ENCODE assay signal across 9 cellular contexts in genomic region chr10:22437620-22438588, GRCh38.
DNase-seq lines count a peak whose midpoint lies in the region; ATAC-seq and TF ChIP-seq lines count a peak whose summit lies in the region.
"Had no signal": no experiment of that assay in that cellular context is flagged by ENCODE, and none has a peak within 500 bp of the region (broad histone marks: within the 10 kb centered on the region; RNA-seq: fewer than 3 reads in every experiment).

No MANE protein-coding gene starts in this region.

- H3K9me3 Mint-ChIP-seq in Caco-2 (ENCODE audit: unreplicated experiment): no peaks in the 10 kb centered on the region
- H3K9me3 Mint-ChIP-seq in activated T-helper 1 cell treated with anti-CD3 and anti-CD28 coated beads, Interleukin-12 subunit alpha, Interleukin-12 subunit beta, Interleukin-2, Interleukin-4 antibody, amounts not matched to agents 30 ng/mL and 10 ng/mL and 1 ng/mL, durations not matched to agents 14 hours and 24 hours and 36 hours: no peaks in the 10 kb centered on the region
- H3K9me3 Mint-ChIP-seq in glutamatergic neuron (ENCODE audit: unreplicated experiment): peaks cover 8% of the 10 kb centered on the region
- no peaks in the 10 kb centered on the region for H3K9me3 Mint-ChIP-seq in progenitor cell of endocrine pancreas (ENCODE audit: low read depth)

- CTCF ChIA-PET in Caco-2 (lab: Charles Lee): interaction anchor here (0.6 kb wide), 2 partner anchors 11 to 17 kb away, joined by 3 to 6 read pairs; no protein-coding TSS in a partner anchor

- ATAC-seq in GM19438 (IDR thresholded peaks at IDR 0.05; ENCODE audit: low read depth, unreplicated experiment) (peak; percentile 21), HG03457 (IDR thresholded peaks at IDR 0.05; ENCODE audit: unreplicated experiment) (peak; percentile 12)

- intact Hi-C loops in Caco-2 (cut with micrococcal nuclease; ENCODE audit: unreplicated experiment): loop anchor here (1.0 to 10.0 kb wide), 5 partner anchors 9 to 547 kb away; partner anchors contain the start of gene DNAJC1
- intact Hi-C loops in activated T-helper 1 cell treated with anti-CD3 and anti-CD28 coated beads, Interleukin-12 subunit alpha, Interleukin-12 subunit beta, Interleukin-2, Interleukin-4 antibody, amounts not matched to agents 30 ng/mL and 10 ng/mL and 1 ng/mL, durations not matched to agents 14 hours and 24 hours and 36 hours (cut with micrococcal nuclease): loop anchor here (1.0 to 10.0 kb wide), 13 partner anchors 37 to 941 kb away; partner anchors contain the start of genes MLLT10, MSRB2 and PIP4K2A

- POLR2A ChIA-PET in Caco-2 (lab: Charles Lee): interaction anchor here (0.5 to 2.1 kb wide), 4 partner anchors 9 to 122 kb away, joined by 4 to 12 read pairs (median 8); partner anchors contain the start of gene COMMD3

- H3K36me3 Mint-ChIP-seq in Caco-2 (ENCODE audit: insufficient read depth, unreplicated experiment): peaks cover 7% of the 10 kb centered on the region
- peaks cover 3% of the 10 kb centered on the region for H3K36me3 Mint-ChIP-seq in activated T-helper 1 cell treated with anti-CD3 and anti-CD28 coated beads, Interleukin-12 subunit alpha, Interleukin-12 subunit beta, Interleukin-2, Interleukin-4 antibody, amounts not matched to agents 30 ng/mL and 10 ng/mL and 1 ng/mL, durations not matched to agents 14 hours and 24 hours and 36 hours (ENCODE audit: low read depth)
- no peaks in the 10 kb centered on the region for H3K36me3 Mint-ChIP-seq in glutamatergic neuron (ENCODE audit: unreplicated experiment)
- no peaks in the 10 kb centered on the region for H3K36me3 Mint-ChIP-seq in progenitor cell of endocrine pancreas (ENCODE audit: insufficient read depth)

- H3K4me3 Mint-ChIP-seq in Caco-2 (ENCODE audit: unreplicated experiment) (peak overlapping the region; percentile 92), glutamatergic neuron (ENCODE audit: unreplicated experiment) (peak overlapping the region; percentile 94), progenitor cell of endocrine pancreas (ENCODE audit: low read depth) (peak overlapping the region; percentile 91)
- peak overlapping the region; percentile 91 for H3K4me3 Mint-ChIP-seq in activated T-helper 1 cell treated with anti-CD3 and anti-CD28 coated beads, Interleukin-12 subunit alpha, Interleukin-12 subunit beta, Interleukin-2, Interleukin-4 antibody, amounts not matched to agents 30 ng/mL and 10 ng/mL and 1 ng/mL, durations not matched to agents 14 hours and 24 hours and 36 hours

- H3K27me3 Mint-ChIP-seq in Caco-2 (ENCODE audit: insufficient read depth, unreplicated experiment) (no peaks in the 10 kb centered on the region), glutamatergic neuron (ENCODE audit: unreplicated experiment) (peaks cover 6% of the 10 kb centered on the region), progenitor cell of endocrine pancreas (no peaks in the 10 kb centered on the region)
- H3K27me3 Mint-ChIP-seq in activated T-helper 1 cell treated with anti-CD3 and anti-CD28 coated beads, Interleukin-12 subunit alpha, Interleukin-12 subunit beta, Interleukin-2, Interleukin-4 antibody, amounts not matched to agents 30 ng/mL and 10 ng/mL and 1 ng/mL, durations not matched to agents 14 hours and 24 hours and 36 hours (ENCODE audit: insufficient read depth): peaks cover 15% of the 10 kb centered on the region

- no peaks in the 10 kb centered on the region for H3K9me3 ChIP-seq in Caco-2

- peaks cover 70% of the 10 kb centered on the region for H3K4me1 Mint-ChIP-seq in Caco-2 (ENCODE audit: low read depth, unreplicated experiment)
- H3K4me1 Mint-ChIP-seq in activated T-helper 1 cell treated with anti-CD3 and anti-CD28 coated beads, Interleukin-12 subunit alpha, Interleukin-12 subunit beta, Interleukin-2, Interleukin-4 antibody, amounts not matched to agents 30 ng/mL and 10 ng/mL and 1 ng/mL, durations not matched to agents 14 hours and 24 hours and 36 hours (ENCODE audit: low read depth): peaks cover 49% of the 10 kb centered on the region
- H3K4me1 Mint-ChIP-seq in glutamatergic neuron (ENCODE audit: low read depth, unreplicated experiment): peaks cover 7% of the 10 kb centered on the region
- H3K4me1 Mint-ChIP-seq in progenitor cell of endocrine pancreas (ENCODE audit: low read depth): peaks cover 29% of the 10 kb centered on the region

- DNase-seq in Caco-2 (peak in 1 of 2 experiments; percentile 55), glutamatergic neuron (no peak), progenitor cell of endocrine pancreas (ENCODE audit: low spot score, unreplicated experiment) (peak; percentile 16), cerebellar nuclear complex (lab: John Stamatoyannopoulos, UW) (no peak), NCI-H1048 (lab: John Stamatoyannopoulos, UW) (no peak)
- no peak for DNase-seq in activated T-helper 1 cell treated with anti-CD3 and anti-CD28 coated beads, Interleukin-12 subunit alpha, Interleukin-12 subunit beta, Interleukin-2, Interleukin-4 antibody, amounts not matched to agents 30 ng/mL and 10 ng/mL and 1 ng/mL, durations not matched to agents 14 hours and 24 hours and 36 hours (ENCODE audit: low spot score)

- no peaks in the 10 kb centered on the region for H3K36me3 ChIP-seq in Caco-2 (ENCODE audit: control insufficient read depth, insufficient read depth, low read length)

- peak overlapping the region; percentile 90 for H3K27ac Mint-ChIP-seq in Caco-2 (ENCODE audit: unreplicated experiment)
- peak overlapping the region; percentile 96 for H3K27ac Mint-ChIP-seq in activated T-helper 1 cell treated with anti-CD3 and anti-CD28 coated beads, Interleukin-12 subunit alpha, Interleukin-12 subunit beta, Interleukin-2, Interleukin-4 antibody, amounts not matched to agents 30 ng/mL and 10 ng/mL and 1 ng/mL, durations not matched to agents 14 hours and 24 hours and 36 hours
- H3K27ac Mint-ChIP-seq in glutamatergic neuron (ENCODE audit: unreplicated experiment): peak overlapping the region; percentile 94
- peak overlapping the region; percentile 98 for H3K27ac Mint-ChIP-seq in progenitor cell of endocrine pancreas

- H3K4me1 ChIP-seq in Caco-2: peaks cover 47% of the 10 kb centered on the region

- TSS peak; percentile 79 for BruUV-seq in Caco-2 (replicated peaks; lab: Mats Ljungman, UMichigan)

- peak overlapping the region; percentile 54 for H3K4me3 ChIP-seq in Caco-2 (ENCODE audit: low read depth, low read length)
- H3K4me3 ChIP-seq: SK-N-MC had no signal

- no peaks in the 10 kb centered on the region for H3K27me3 ChIP-seq in Caco-2 (replicated peaks; ENCODE audit: control insufficient read depth, insufficient read depth, low read length)

- TF ChIP-seq CTCF in Caco-2 (IDR thresholded peaks at IDR 0.05; ENCODE audit: insufficient read depth in 1 of 2, low read depth in 1 of 2, low read length in 1 of 2, severe bottlenecking in 1 of 2, unreplicated experiment in 1 of 2) (no peak), glutamatergic neuron (IDR thresholded peaks at IDR 0.05; ENCODE audit: partially characterized antibody, unreplicated experiment) (no peak), progenitor cell of endocrine pancreas (IDR thresholded peaks at IDR 0.05; ENCODE audit: unreplicated experiment) (no peak)
